In genomic region chr5:2049876-2050275, GRCh38 we compare ENCODE assay signal across 7 cellular contexts.
"Had no signal": no experiment of that assay in that cellular context is flagged by ENCODE, and none has a peak within 500 bp of the region (broad histone marks: within the 10 kb centered on the region; RNA-seq: fewer than 3 reads in every experiment).

No MANE protein-coding gene starts in this region.

- H3K27ac Mint-ChIP-seq: IgD-negative memory B cell had no signal

- DNase-seq: IMR-90, KBM-7 had no signal

- H3K4me3 ChIP-seq: K562 had no signal

- H3K27ac ChIP-seq: HL-60 had no signal

- ATAC-seq: HepG2, K562 had no signal

- H3K36me3 Mint-ChIP-seq: IgD-negative memory B cell had no signal

- FAIRE-seq: HepG2, HTR-8/SVneo, K562 had no signal

- H3K4me1 Mint-ChIP-seq: IgD-negative memory B cell had no signal

- H3K4me3 Mint-ChIP-seq: IgD-negative memory B cell had no signal
